Comparison of ENCODE assay signal across 13 cellular contexts in genomic region chr4:128322986-128323385, GRCh38. TPM values are rescaled to one million over a fixed set of nuclear protein-coding genes. Genes with fewer than 3 reads are reported as not detected.
DNase-seq lines count a peak whose midpoint lies in the region; ATAC-seq and TF ChIP-seq lines count a peak whose summit lies in the region.
"Had no signal": no experiment of that assay in that cellular context is flagged by ENCODE, and none has a peak within 500 bp of the region (broad histone marks: within the 10 kb centered on the region; RNA-seq: fewer than 3 reads in every experiment).

No MANE protein-coding gene starts in this region.

- H4K20me1 ChIP-seq in HCT116 (ENCODE audit: insufficient read depth) (no peaks in the 10 kb centered on the region), smooth muscle cell (ENCODE audit: low read depth) (no peaks in the 10 kb centered on the region), OCI-LY7 (ENCODE audit: insufficient read depth, low read length) (no peaks in the 10 kb centered on the region)

- H3K4me3 Mint-ChIP-seq in CD4-positive, alpha-beta T cell = no peak overlapping the region
- H3K4me3 Mint-ChIP-seq: stimulated activated naive CD8-positive, alpha-beta T cell treated with anti-CD3 and anti-CD28 coated beads, Interleukin-15, Interleukin-2, amounts not matched to agents 100 ng/mL and 50 ng/mL, for 24 hours had no signal

- peaks cover 21% of the 10 kb centered on the region for H3K36me3 Mint-ChIP-seq in CD4-positive, alpha-beta T cell (ENCODE audit: low read depth)

- H3K27me3 ChIP-seq in HCT116 (ENCODE audit: insufficient read depth, low read length) (no peaks in the 10 kb centered on the region), SJSA1 (replicated peaks) (no peaks in the 10 kb centered on the region), smooth muscle cell (ENCODE audit: low read depth) (no peaks in the 10 kb centered on the region)
- H3K27me3 ChIP-seq in CD4-positive, alpha-beta T cell (ENCODE audit: control insufficient read depth, insufficient read depth, low read length) = no peaks in the 10 kb centered on the region
- H3K27me3 ChIP-seq: ascending aorta had no signal

- H3K36me3 ChIP-seq in HCT116 (ENCODE audit: control insufficient read depth in 1 of 2, insufficient read depth in 2 of 2, low read length in 2 of 2) = no peaks in the 10 kb centered on the region
- H3K36me3 ChIP-seq in SJSA1 = no peaks in the 10 kb centered on the region
- H3K36me3 ChIP-seq in smooth muscle cell (ENCODE audit: low read depth) = no peaks in the 10 kb centered on the region
- H3K36me3 ChIP-seq in OCI-LY7 (ENCODE audit: insufficient read depth, low read length) = 0 out of 2 replicates have a peak, but pooled peaks cover 2% of the 10 kb centered on the region
- H3K36me3 ChIP-seq: ascending aorta had no signal

- H3K4me3 ChIP-seq in HCT116 (replicated peaks in 1 of 2; ENCODE audit: low read depth in 1 of 2, low read length in 2 of 2) (no peak overlapping the region), SJSA1 (no peak overlapping the region), fibroblast of pulmonary artery (replicated peaks; ENCODE audit: low read depth, low read length) (no peak overlapping the region), smooth muscle cell (no peak overlapping the region), OCI-LY7 (ENCODE audit: low read depth, low read length, poor library complexity, severe bottlenecking) (no peak overlapping the region)
- H3K4me3 ChIP-seq: ascending aorta had no signal

- H3K27me3 Mint-ChIP-seq in CD4-positive, alpha-beta T cell = no peaks in the 10 kb centered on the region
- H3K27me3 Mint-ChIP-seq: stimulated activated naive CD8-positive, alpha-beta T cell treated with anti-CD3 and anti-CD28 coated beads, Interleukin-15, Interleukin-2, amounts not matched to agents 100 ng/mL and 50 ng/mL, for 24 hours had no signal

- no peak overlapping the region for H2AFZ ChIP-seq in HCT116 (ENCODE audit: low read depth, low read length, poor library complexity, severe bottlenecking)
- no peak overlapping the region for H2AFZ ChIP-seq in smooth muscle cell (ENCODE audit: low read depth)
- H2AFZ ChIP-seq in OCI-LY7 (ENCODE audit: low read length) = no peak overlapping the region

- RAD21 ChIA-PET in HCT116 (lab: Charles Lee; ENCODE audit: low non-redundant PET in 1 of 2, low total read pairs in 2 of 2, uncharacterized antibody in 2 of 2, unreplicated experiment in 2 of 2) = no interaction called here

- TF ChIP-seq CTCF in HCT116 (IDR thresholded peaks at IDR 0.05 in 2 of 3, conservative IDR thresholded peaks at IDR 0.05 in 1 of 3; ENCODE audit: borderline replicate concordance in 1 of 3, insufficient read depth in 1 of 3, low read depth in 2 of 3, low read length in 2 of 3) = no peak
- no peak for TF ChIP-seq CTCF in fibroblast of pulmonary artery (IDR thresholded peaks at IDR 0.05; ENCODE audit: low read length, missing control alignments)
- no peak for TF ChIP-seq CTCF in smooth muscle cell (IDR thresholded peaks at IDR 0.05; ENCODE audit: borderline replicate concordance, insufficient read depth, poor library complexity, severe bottlenecking)
- TF ChIP-seq CTCF in OCI-LY7 (conservative IDR thresholded peaks at IDR 0.05; ENCODE audit: low read length) = no peak
- no peak for TF ChIP-seq CTCF in CD4-positive, alpha-beta T cell (IDR thresholded peaks at IDR 0.05)

- H3K27ac Mint-ChIP-seq in CD4-positive, alpha-beta T cell = no peak overlapping the region
- H3K27ac Mint-ChIP-seq: stimulated activated naive CD8-positive, alpha-beta T cell treated with anti-CD3 and anti-CD28 coated beads, Interleukin-15, Interleukin-2, amounts not matched to agents 100 ng/mL and 50 ng/mL, for 24 hours had no signal

- H3K27ac ChIP-seq in HCT116 (ENCODE audit: low read depth, low read length) = no peak overlapping the region
- H3K27ac ChIP-seq in SJSA1 = peak overlapping the region; percentile 98
- peak overlapping the region; percentile 95 for H3K27ac ChIP-seq in smooth muscle cell (ENCODE audit: low read depth)
- no peak overlapping the region for H3K27ac ChIP-seq in OCI-LY7 (ENCODE audit: low read depth, low read length, poor library complexity, severe bottlenecking)
- H3K27ac ChIP-seq in CD4-positive, alpha-beta T cell (ENCODE audit: low read depth, low read length) = no peak overlapping the region
- H3K27ac ChIP-seq: ascending aorta had no signal

- 25% methylated on average over 2 of the region's 2 CpGs for WGBS in smooth muscle cell (ENCODE audit: low lambda C conversion rate)

- H3K4me1 Mint-ChIP-seq in CD4-positive, alpha-beta T cell (ENCODE audit: low read depth) = no peaks in the 10 kb centered on the region

- TF ChIP-seq RAD21 in HCT116 (IDR thresholded peaks at IDR 0.05; ENCODE audit: low read depth) = no peak

- TF ChIP-seq POLR2A in HCT116 (IDR thresholded peaks at IDR 0.05; ENCODE audit: borderline replicate concordance, extremely low read depth, insufficient read depth, insufficient read length) = no peak

- peak overlapping the region; percentile 36 for H3K4me2 ChIP-seq in HCT116 (ENCODE audit: low read length)
- peak overlapping the region; percentile 45 for H3K4me2 ChIP-seq in smooth muscle cell
- H3K4me2 ChIP-seq in OCI-LY7 (ENCODE audit: low read length) = no peak overlapping the region

- H3F3A ChIP-seq in smooth muscle cell (ENCODE audit: low read depth) = no peaks in the 10 kb centered on the region

- DNase-seq in HCT116 (ENCODE audit: low read depth, low spot score) = no peak
- peak; percentile 83 for DNase-seq in SJSA1 (ENCODE audit: low read depth in 1 of 2, low spot score in 2 of 2)
- DNase-seq in fibroblast of pulmonary artery (ENCODE audit: low read depth) = peak; percentile 77
- no peak for DNase-seq in smooth muscle cell (lab: John Stamatoyannopoulos, UW; ENCODE audit: unreplicated experiment)
- DNase-seq in activated CD8-positive, alpha-beta memory T cell treated with anti-CD3 and anti-CD28 coated beads, Interleukin-2, amount 50 U/mL, for 4 hours = no peak
- no peak for DNase-seq in OCI-LY7 (ENCODE audit: low spot score)
- DNase-seq in CD4-positive, alpha-beta T cell = no peak
- DNase-seq: NCI-H2029; occipital lobe; stimulated activated CD4-positive, alpha-beta T cell treated with anti-CD3 and anti-CD28 coated beads, Interleukin-2, amount 100 ng/mL, for 24 hours had no signal

- H3K9me3 Mint-ChIP-seq in CD4-positive, alpha-beta T cell = no peaks in the 10 kb centered on the region
- H3K9me3 Mint-ChIP-seq: stimulated activated naive CD8-positive, alpha-beta T cell treated with anti-CD3 and anti-CD28 coated beads, Interleukin-15, Interleukin-2, amounts not matched to agents 100 ng/mL and 50 ng/mL, for 24 hours had no signal

- ATAC-seq in HCT116 = peak; percentile 75
- ATAC-seq in CD4-positive, alpha-beta T cell (ENCODE audit: poor library complexity) = no peak
- ATAC-seq: left lobe of liver had no signal

- H3K79me2 ChIP-seq in HCT116 (ENCODE audit: insufficient read depth, low read length) (no peaks in the 10 kb centered on the region), smooth muscle cell (ENCODE audit: low read depth) (no peaks in the 10 kb centered on the region), OCI-LY7 (ENCODE audit: insufficient read depth, low read depth, low read length) (no peaks in the 10 kb centered on the region)

- no TSS peak for BruUV-seq in HCT116 (replicated peaks; lab: Mats Ljungman, UMichigan)
- BruUV-seq in OCI-LY7 (replicated peaks; lab: Mats Ljungman, UMichigan) = no TSS peak

- H3K4me1 ChIP-seq in HCT116 (ENCODE audit: control insufficient read depth in 1 of 2, insufficient read depth in 2 of 2, low read length in 2 of 2) = peaks cover 14 to 26% of the 10 kb centered on the region in 2 experiments
- H3K4me1 ChIP-seq in SJSA1 (replicated peaks) = peaks cover 45% of the 10 kb centered on the region
- peaks cover 23% of the 10 kb centered on the region for H3K4me1 ChIP-seq in smooth muscle cell (ENCODE audit: low read depth)
- no peaks in the 10 kb centered on the region for H3K4me1 ChIP-seq in OCI-LY7 (ENCODE audit: insufficient read depth, low read length, poor library complexity, severe bottlenecking)

- POLR2A ChIA-PET in HCT116 (lab: Charles Lee) (no interaction called here), OCI-LY7 (lab: Charles Lee) (interaction anchor here (0.5 to 2.5 kb wide), 2 partner anchors 8 to 141 kb away, joined by 3 to 9 read pairs; no protein-coding TSS in a partner anchor)
- POLR2A ChIA-PET in CD4-positive, alpha-beta T cell (lab: Charles Lee) = no interaction called here

- CTCF ChIA-PET in HCT116 (lab: Charles Lee) = no interaction called here
- CTCF ChIA-PET in OCI-LY7 (lab: Charles Lee; ENCODE audit: unreplicated experiment) = no interaction called here
- CTCF ChIA-PET in CD4-positive, alpha-beta T cell (lab: Charles Lee) = no interaction called here

- H3K9ac ChIP-seq in HCT116 (ENCODE audit: low read length) = no peak overlapping the region
- H3K9ac ChIP-seq in smooth muscle cell (ENCODE audit: low read depth) = peak overlapping the region; percentile 80

- intact Hi-C loops in HCT116 (cut with micrococcal nuclease) = no loop called here
- intact Hi-C loops in OCI-LY7 (cut with micrococcal nuclease; ENCODE audit: unreplicated experiment) = no loop called here
- intact Hi-C loops in CD4-positive, alpha-beta T cell (cut with DNase I, micrococcal nuclease) = no loop called here

- H3K9me3 ChIP-seq in HCT116 (ENCODE audit: control insufficient read depth in 1 of 2, insufficient read depth in 1 of 2, low read depth in 1 of 2, low read length in 2 of 2) (no peaks in the 10 kb centered on the region), SJSA1 (replicated peaks) (no peaks in the 10 kb centered on the region), smooth muscle cell (replicated peaks; ENCODE audit: low read depth) (no peaks in the 10 kb centered on the region), OCI-LY7 (ENCODE audit: low read length) (no peaks in the 10 kb centered on the region)
- no peaks in the 10 kb centered on the region for H3K9me3 ChIP-seq in CD4-positive, alpha-beta T cell (ENCODE audit: control insufficient read depth, low read length)
- H3K9me3 ChIP-seq: ascending aorta had no signal

- no peaks in the 10 kb centered on the region for H3K9me2 ChIP-seq in HCT116 (ENCODE audit: insufficient read depth)
- H3K9me2 ChIP-seq in OCI-LY7 (ENCODE audit: insufficient read depth, low read length) = no peaks in the 10 kb centered on the region

TF ChIP-seq in HCT116, 20 proteins besides CTCF, POLR2A, EP300 and RAD21 (continues in another document):
- TF ChIP-seq CBX3 (IDR thresholded peaks at IDR 0.05; ENCODE audit: low read depth) (no peak), SP1 (IDR thresholded peaks at IDR 0.05; ENCODE audit: low read depth) (no peak), FOSL1 (IDR thresholded peaks at IDR 0.05; ENCODE audit: low read depth) (no peak), ZNF274 (IDR thresholded peaks at IDR 0.05; ENCODE audit: low read depth, low read length) (no peak), CEBPB (IDR thresholded peaks at IDR 0.05; ENCODE audit: low read depth) (no peak)

RNA-seq across cellular contexts. Expression of gene PGRMC2, which starts 35.4 kb away (rescaled TPM):
- total RNA-seq in HCT116 (2021; ENCODE audit: unreplicated experiment) (52.3 TPM), smooth muscle cell (56.7 and 60.1 TPM in 2 replicates), OCI-LY7 (2022) (43.7 and 45.3 TPM in 2 replicates)
- polyA plus RNA-seq in HCT116 (2012) = 13.9 and 14.9 TPM in 2 replicates
- 18.1 and 36.5 TPM in 2 replicates for total RNA-seq in SJSA1 (2014; rRNA removed; shearing (Covaris generic))
- 52.1 and 63.1 TPM in 2 replicates for polyA plus RNA-seq in smooth muscle cell
- 10.2 and 10.5 TPM in 2 replicates for total RNA-seq in OCI-LY7 (2014; rRNA removed; shearing (Covaris generic))
- total RNA-seq in CD4-positive, alpha-beta T cell = 10 to 100 TPM; 92.8 to 99.9 TPM

Comparison
In these comparisons a context has a peak if more than half of its experiments do, and no peak if none do; other contexts are left out.
1. DNase-seq: peak in SJSA1 (2 of 2) and fibroblast of pulmonary artery (single experiment); none in HCT116 (single experiment), smooth muscle cell (single experiment), activated CD8-positive, alpha-beta memory T cell treated with anti-CD3 and anti-CD28 coated beads, Interleukin-2, amount 50 U/mL, for 4 hours (single experiment), OCI-LY7 (single experiment) and CD4-positive, alpha-beta T cell (0 of 10).
2. H3K27ac ChIP-seq: peak in SJSA1 (single experiment) and smooth muscle cell (single experiment); none in HCT116 (single experiment), OCI-LY7 (single experiment) and CD4-positive, alpha-beta T cell (single experiment).